Comparison of ENCODE assay signal across 22 cellular contexts in genomic region chr1:9065213-9065751, GRCh38. TPM values are rescaled to one million over a fixed set of nuclear protein-coding genes. Genes with fewer than 3 reads are reported as not detected.
DNase-seq lines count a peak whose midpoint lies in the region; ATAC-seq and TF ChIP-seq lines count a peak whose summit lies in the region.
"Had no signal": no experiment of that assay in that cellular context is flagged by ENCODE, and none has a peak within 500 bp of the region (broad histone marks: within the 10 kb centered on the region; RNA-seq: fewer than 3 reads in every experiment).

No MANE protein-coding gene starts in this region.

- H3K4me1 Mint-ChIP-seq in glutamatergic neuron (ENCODE audit: low read depth, unreplicated experiment): peaks cover 25% of the 10 kb centered on the region

- H3K36me3 ChIP-seq in BLaER1: 0 out of 2 replicates have a peak, but pooled peaks cover 3% of the 10 kb centered on the region
- no peaks in the 10 kb centered on the region for H3K36me3 ChIP-seq in prostate gland
- H3K36me3 ChIP-seq: SJSA1 had no signal

- intact Hi-C loops in prostate gland (cut with DNase I): no loop called here

- H3K4me3 ChIP-seq in BLaER1: no peak overlapping the region
- H3K4me3 ChIP-seq in prostate gland: no peak overlapping the region
- H3K4me3 ChIP-seq: body of pancreas, SJSA1 had no signal

- H3K9me3 ChIP-seq in BLaER1 (no peaks in the 10 kb centered on the region), prostate gland (no peaks in the 10 kb centered on the region)
- H3K9me3 ChIP-seq: body of pancreas, SJSA1 had no signal

- peak overlapping the region; percentile 23 for H3K27ac Mint-ChIP-seq in glutamatergic neuron (ENCODE audit: unreplicated experiment)
- H3K27ac Mint-ChIP-seq: activated naive CD8-positive, alpha-beta T cell; activated T-cell treated with anti-CD3 and anti-CD28 coated beads, Interleukin-2, amount 50 U/mL, for 72 hours; progenitor cell of endocrine pancreas had no signal

- TF ChIP-seq POLR2A in prostate gland (IDR thresholded peaks at IDR 0.05): no peak

- DNase-seq in NCI-H510A treated with DMSO at 0.1 percent for 48 hours (lab: John Stamatoyannopoulos, UW) (peak; percentile 76), glutamatergic neuron (no peak), prostate gland (ENCODE audit: low spot score) (no peak), NCI-H748 treated with DMSO at 0.1 percent for 48 hours (lab: John Stamatoyannopoulos, UW) (no peak), NCI-H1417 treated with DMSO at 0.1 percent for 48 hours (lab: John Stamatoyannopoulos, UW) (no peak)
- no peak for DNase-seq in activated effector memory CD4-positive, alpha-beta T cell treated with Interleukin-2 at 50 U/mL for 16 hours
- DNase-seq: activated T-cell treated with anti-CD3 and anti-CD28 coated beads, Interleukin-2, amount 50 U/mL, for 72 hours; body of pancreas; cortex of kidney; NCI-H2029 treated with DMSO at 0.1 percent for 48 hours; NCI-H524 treated with DMSO at 0.1 percent for 48 hours; stimulated activated naive CD4-positive, alpha-beta T cell had no signal

- H3K9me3 Mint-ChIP-seq in glutamatergic neuron (ENCODE audit: unreplicated experiment): no peaks in the 10 kb centered on the region
- H3K9me3 Mint-ChIP-seq: activated T-cell treated with anti-CD3 and anti-CD28 coated beads, Interleukin-2, amount 50 U/mL, for 72 hours had no signal

- ATAC-seq in GM18519 (IDR thresholded peaks at IDR 0.05; ENCODE audit: low FRiP score, unreplicated experiment): no peak
- ATAC-seq: activated T-cell treated with anti-CD3 and anti-CD28 coated beads, Interleukin-2, amount 50 U/mL, for 72 hours; body of pancreas had no signal

- H3K9ac ChIP-seq in BLaER1: no peak overlapping the region

- TF ChIP-seq CTCF in glutamatergic neuron (IDR thresholded peaks at IDR 0.05; ENCODE audit: partially characterized antibody, unreplicated experiment): no peak
- no peak for TF ChIP-seq CTCF in prostate gland (IDR thresholded peaks at IDR 0.05)

- peaks cover 2% of the 10 kb centered on the region for H3K27me3 Mint-ChIP-seq in glutamatergic neuron (ENCODE audit: unreplicated experiment)
- H3K27me3 Mint-ChIP-seq: activated naive CD8-positive, alpha-beta T cell had no signal

- 67% methylated on average over 7 of the region's 7 CpGs for WGBS in prostate gland

- peak overlapping the region; percentile 94 for H3K4me2 ChIP-seq in BLaER1

- peaks cover 95% of the 10 kb centered on the region for H3K4me1 ChIP-seq in BLaER1
- H3K4me1 ChIP-seq in prostate gland (replicated peaks): peaks cover 3% of the 10 kb centered on the region
- H3K4me1 ChIP-seq: body of pancreas had no signal

- H3K36me3 Mint-ChIP-seq in glutamatergic neuron (ENCODE audit: unreplicated experiment): no peaks in the 10 kb centered on the region
- H3K36me3 Mint-ChIP-seq: activated naive CD8-positive, alpha-beta T cell had no signal

- H3K4me3 Mint-ChIP-seq in glutamatergic neuron (ENCODE audit: unreplicated experiment): no peak overlapping the region
- H3K4me3 Mint-ChIP-seq: activated naive CD8-positive, alpha-beta T cell; activated T-cell treated with anti-CD3 and anti-CD28 coated beads, Interleukin-2, amount 50 U/mL, for 72 hours had no signal

- H3K27ac ChIP-seq in BLaER1 (peak overlapping the region; percentile 56; the same call in 1 of the 2 replicates), prostate gland (peak overlapping the region; percentile 46 to 55)
- H3K27ac ChIP-seq: body of pancreas, SJSA1 had no signal

- peaks cover 8% of the 10 kb centered on the region; the same call in 1 of the 2 replicates for H4K20me1 ChIP-seq in BLaER1

- no peaks in the 10 kb centered on the region for H3K27me3 ChIP-seq in BLaER1
- H3K27me3 ChIP-seq in prostate gland (replicated peaks; ENCODE audit: insufficient read depth): no peaks in the 10 kb centered on the region
- H3K27me3 ChIP-seq: body of pancreas, SJSA1 had no signal

RNA-seq across cellular contexts. Expression of gene SLC2A5, which starts 4.2 kb away (rescaled TPM):
- total RNA-seq in glutamatergic neuron (ENCODE audit: unreplicated experiment) (0.64 TPM), prostate gland (10 to 100 TPM; 25.4 to 55.0 TPM)
- total RNA-seq: activated T-cell treated with anti-CD3 and anti-CD28 coated beads, Interleukin-2, amount 50 U/mL, for 72 hours; Daoy; endothelial cell of umbilical vein; progenitor cell of endocrine pancreas; SJSA1 had no signal

RNA-seq across cellular contexts. Expression of gene SLC2A7, which starts 39.1 kb away (rescaled TPM):
- not detected for total RNA-seq in glutamatergic neuron (ENCODE audit: unreplicated experiment)
- not detected for total RNA-seq in prostate gland
- total RNA-seq: body of pancreas; Daoy; endothelial cell of umbilical vein; frontal cortex; progenitor cell of endocrine pancreas; SJSA1; T-helper 2 cell treated with Interferon-gamma antibody and Interleukin-4, amounts not matched to agents 100 ng/mL and 5 ng/mL, for 36 hours; urinary bladder had no signal

Comparison
In these comparisons a context has a peak if more than half of its experiments do, and no peak if none do; other contexts are left out.
1. RNA of gene SLC2A5, which starts 4.2 kb away (total RNA-seq): 25.4 to 55.0 TPM in prostate gland; 0.64 TPM in glutamatergic neuron (single experiment); every median in the first group is over 10 times any median in the second.